Comparison of ENCODE assay signal across 33 cellular contexts in the genomic region with DNA sequence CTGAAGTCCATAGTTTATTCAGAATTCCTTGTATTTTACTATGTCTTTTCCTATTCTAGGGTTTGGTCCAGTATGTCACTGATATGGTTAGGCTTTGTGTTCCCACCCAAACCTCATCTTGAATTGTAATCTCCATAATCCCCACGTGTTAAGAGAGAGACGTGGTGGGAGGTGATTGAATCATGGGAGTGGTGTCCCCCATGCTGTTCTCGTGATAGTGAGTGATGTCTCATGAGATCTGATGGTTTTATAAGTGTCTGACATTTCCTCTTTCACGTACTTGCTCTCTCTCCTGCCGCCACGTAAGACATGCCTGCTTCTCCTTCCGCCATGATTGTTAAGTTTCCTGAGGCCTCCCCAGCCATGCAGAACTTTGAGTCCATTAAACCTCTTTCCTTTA.
"Had no signal": no experiment of that assay in that cellular context is flagged by ENCODE, and none has a peak within 500 bp of the region (broad histone marks: within the 10 kb centered on the region; RNA-seq: fewer than 3 reads in every experiment).

No MANE protein-coding gene starts in this region.

- H3K4me1 Mint-ChIP-seq: activated CD4-positive, alpha-beta T cell treated with anti-CD3 and anti-CD28 coated beads for 36 hours; activated CD4-positive, alpha-beta T cell treated with anti-CD3 and anti-CD28 coated beads, Interleukin-2, amount 10 ng/mL, durations not matched to agents 24 days and 14 days; activated CD8-positive, alpha-beta memory T cell treated with anti-CD3 and anti-CD28 coated beads, Interleukin-2, amount 10 ng/mL, durations not matched to agents 7 days and 5 days; activated naive CD4-positive, alpha-beta T cell treated with anti-CD3 and anti-CD28 coated beads, Interleukin-2, amount 50 U/mL, for 24 hours; activated naive CD8-positive, alpha-beta T cell treated with anti-CD3 and anti-CD28 coated beads for 36 hours had no signal

- H3K9me3 ChIP-seq: adrenal gland, body of pancreas had no signal

- H3K9me3 Mint-ChIP-seq: activated CD4-positive, alpha-beta memory T cell treated with anti-CD3 and anti-CD28 coated beads for 36 hours; activated T-helper 1 cell treated with anti-CD3 and anti-CD28 coated beads, Interleukin-12 subunit alpha, Interleukin-12 subunit beta, Interleukin-2, Interleukin-4 antibody, amounts not matched to agents 30 ng/mL and 10 ng/mL and 1 ng/mL, durations not matched to agents 14 hours and 24 hours and 36 hours; activated T-helper 2 cell treated with anti-CD3 and anti-CD28 coated beads, Interferon-gamma antibody, Interleukin-2, Interleukin-4, amounts not matched to agents 10 μg/mL and 5 μg/mL and 100 μg/mL, durations not matched to agents 14 hours and 24 hours and 36 hours had no signal

- FAIRE-seq: endothelial cell of umbilical vein had no signal

- H3K36me3 ChIP-seq: adrenal gland, esophagus squamous epithelium, gastroesophageal sphincter had no signal

- H3K4me3 ChIP-seq: adrenal gland, body of pancreas, esophagus squamous epithelium, gastroesophageal sphincter had no signal

- H3K27ac Mint-ChIP-seq: activated CD4-positive, alpha-beta memory T cell treated with anti-CD3 and anti-CD28 coated beads for 36 hours; activated CD4-positive, alpha-beta T cell treated with anti-CD3 and anti-CD28 coated beads for 36 hours; activated CD4-positive, alpha-beta T cell treated with anti-CD3 and anti-CD28 coated beads, Interleukin-2, amount 10 ng/mL, durations not matched to agents 24 days and 14 days; activated CD8-positive, alpha-beta memory T cell treated with anti-CD3 and anti-CD28 coated beads, Interleukin-2, amount 10 ng/mL, durations not matched to agents 7 days and 5 days; activated CD8-positive, alpha-beta T cell treated with anti-CD3 and anti-CD28 coated beads, Interleukin-2, amount 10 ng/mL, durations not matched to agents 7 days and 5 days; activated naive CD4-positive, alpha-beta T cell treated with anti-CD3 and anti-CD28 coated beads for 36 hours; activated naive CD4-positive, alpha-beta T cell treated with anti-CD3 and anti-CD28 coated beads, Interleukin-2, amount 50 U/mL, for 24 hours; activated naive CD8-positive, alpha-beta T cell treated with anti-CD3 and anti-CD28 coated beads for 36 hours; activated naive CD8-positive, alpha-beta T cell treated with anti-CD3 and anti-CD28 coated beads, Interleukin-2, amount 50 U/mL, for 24 hours; activated T-helper 1 cell treated with anti-CD3 and anti-CD28 coated beads, Interleukin-12 subunit alpha, Interleukin-12 subunit beta, Interleukin-2, Interleukin-4 antibody, amounts not matched to agents 30 ng/mL and 10 ng/mL and 1 ng/mL, durations not matched to agents 14 hours and 24 hours and 36 hours; activated T-helper 2 cell treated with anti-CD3 and anti-CD28 coated beads, Interferon-gamma antibody, Interleukin-2, Interleukin-4, amounts not matched to agents 10 μg/mL and 5 μg/mL and 100 μg/mL, durations not matched to agents 14 hours and 24 hours and 36 hours; effector memory CD8-positive, alpha-beta T cell had no signal

- H3K27ac ChIP-seq: adrenal gland, body of pancreas, epithelial cell of prostate, esophagus squamous epithelium, gastroesophageal sphincter had no signal

- H3K27me3 ChIP-seq: adrenal gland, body of pancreas, esophagus squamous epithelium, gastroesophageal sphincter had no signal

- H3K4me3 Mint-ChIP-seq: activated CD4-positive, alpha-beta memory T cell treated with anti-CD3 and anti-CD28 coated beads for 36 hours; activated CD4-positive, alpha-beta T cell treated with anti-CD3 and anti-CD28 coated beads for 36 hours; activated CD4-positive, alpha-beta T cell treated with anti-CD3 and anti-CD28 coated beads, Interleukin-2, amount 10 ng/mL, durations not matched to agents 24 days and 14 days; activated CD8-positive, alpha-beta memory T cell treated with anti-CD3 and anti-CD28 coated beads, Interleukin-2, amount 10 ng/mL, durations not matched to agents 7 days and 5 days; activated CD8-positive, alpha-beta T cell treated with anti-CD3 and anti-CD28 coated beads, Interleukin-2, amount 10 ng/mL, durations not matched to agents 7 days and 5 days; activated naive CD4-positive, alpha-beta T cell treated with anti-CD3 and anti-CD28 coated beads for 36 hours; activated naive CD4-positive, alpha-beta T cell treated with anti-CD3 and anti-CD28 coated beads, Interleukin-2, amount 50 U/mL, for 24 hours; activated naive CD8-positive, alpha-beta T cell treated with anti-CD3 and anti-CD28 coated beads for 36 hours; activated naive CD8-positive, alpha-beta T cell treated with anti-CD3 and anti-CD28 coated beads, Interleukin-2, amount 50 U/mL, for 24 hours; activated T-helper 1 cell treated with anti-CD3 and anti-CD28 coated beads, Interleukin-12 subunit alpha, Interleukin-12 subunit beta, Interleukin-2, Interleukin-4 antibody, amounts not matched to agents 30 ng/mL and 10 ng/mL and 1 ng/mL, durations not matched to agents 14 hours and 24 hours and 36 hours; effector memory CD8-positive, alpha-beta T cell had no signal

- DNase-seq: activated CD4-positive, alpha-beta memory T cell treated with anti-CD3 and anti-CD28 coated beads for 36 hours; activated CD4-positive, alpha-beta T cell treated with anti-CD3 and anti-CD28 coated beads for 36 hours; activated CD4-positive, alpha-beta T cell treated with anti-CD3 and anti-CD28 coated beads, Interleukin-2, amount 10 ng/mL, durations not matched to agents 24 days and 14 days; activated CD4-positive, CD25-positive, alpha-beta regulatory T cell; activated CD4-positive, CD25-positive, alpha-beta regulatory T cell treated with anti-CD3 and anti-CD28 coated beads, Interleukin-2, amount 50 U/mL, for 72 hours; activated CD8-positive, alpha-beta memory T cell treated with anti-CD3 and anti-CD28 coated beads, Interleukin-2, amount 10 ng/mL, durations not matched to agents 7 days and 5 days; activated CD8-positive, alpha-beta memory T cell treated with anti-CD3 and anti-CD28 coated beads, Interleukin-2, amount 50 U/mL, for 4 hours; activated CD8-positive, alpha-beta T cell treated with anti-CD3 and anti-CD28 coated beads, Interleukin-2, amount 10 ng/mL, durations not matched to agents 7 days and 5 days; activated effector memory CD4-positive, alpha-beta T cell treated with anti-CD3 and anti-CD28 coated beads, Interleukin-2, amount 50 U/mL, for 16 hours; activated naive CD4-positive, alpha-beta T cell treated with anti-CD3 and anti-CD28 coated beads for 36 hours; activated naive CD8-positive, alpha-beta T cell treated with anti-CD3 and anti-CD28 coated beads for 36 hours; activated naive CD8-positive, alpha-beta T cell treated with anti-CD3 and anti-CD28 coated beads, Interleukin-2, amount 50 U/mL, for 24 hours; activated T-cell treated with anti-CD3 and anti-CD28 coated beads, Interleukin-2, amount 50 U/mL, for 1 hour; activated T-cell treated with anti-CD3 and anti-CD28 coated beads, Interleukin-2, amount 50 U/mL, for 48 hours; adrenal gland; amygdala; aorta; body of pancreas; caudate nucleus; cortex of kidney; dermis blood vessel endothelial cell; effector CD4-positive, alpha-beta T cell; effector memory CD8-positive, alpha-beta T cell; esophagus squamous epithelium; foreskin melanocyte; head of caudate nucleus; T-helper 2 cell had no signal

- H3K4me1 ChIP-seq: adrenal gland, body of pancreas, esophagus squamous epithelium, gastroesophageal sphincter had no signal

- H3K36me3 Mint-ChIP-seq: activated CD4-positive, alpha-beta memory T cell treated with anti-CD3 and anti-CD28 coated beads for 36 hours; activated CD8-positive, alpha-beta memory T cell treated with anti-CD3 and anti-CD28 coated beads, Interleukin-2, amount 10 ng/mL, durations not matched to agents 7 days and 5 days; activated naive CD4-positive, alpha-beta T cell treated with anti-CD3 and anti-CD28 coated beads, Interleukin-2, amount 50 U/mL, for 24 hours; activated naive CD8-positive, alpha-beta T cell treated with anti-CD3 and anti-CD28 coated beads for 36 hours had no signal

- H3K27me3 Mint-ChIP-seq: activated CD4-positive, alpha-beta memory T cell treated with anti-CD3 and anti-CD28 coated beads for 36 hours had no signal

- ATAC-seq: activated CD4-positive, alpha-beta T cell treated with anti-CD3 and anti-CD28 coated beads for 36 hours; activated CD8-positive, alpha-beta memory T cell treated with anti-CD3 and anti-CD28 coated beads, Interleukin-2, amount 10 ng/mL, durations not matched to agents 7 days and 5 days; activated CD8-positive, alpha-beta T cell treated with anti-CD3 and anti-CD28 coated beads, Interleukin-2, amount 10 ng/mL, durations not matched to agents 7 days and 5 days; activated naive CD8-positive, alpha-beta T cell treated with anti-CD3 and anti-CD28 coated beads, Interleukin-2, amount 50 U/mL, for 24 hours; body of pancreas; effector memory CD8-positive, alpha-beta T cell; gastroesophageal sphincter had no signal
